8 cellular contexts compared by ENCODE assay signal in the genomic region with DNA sequence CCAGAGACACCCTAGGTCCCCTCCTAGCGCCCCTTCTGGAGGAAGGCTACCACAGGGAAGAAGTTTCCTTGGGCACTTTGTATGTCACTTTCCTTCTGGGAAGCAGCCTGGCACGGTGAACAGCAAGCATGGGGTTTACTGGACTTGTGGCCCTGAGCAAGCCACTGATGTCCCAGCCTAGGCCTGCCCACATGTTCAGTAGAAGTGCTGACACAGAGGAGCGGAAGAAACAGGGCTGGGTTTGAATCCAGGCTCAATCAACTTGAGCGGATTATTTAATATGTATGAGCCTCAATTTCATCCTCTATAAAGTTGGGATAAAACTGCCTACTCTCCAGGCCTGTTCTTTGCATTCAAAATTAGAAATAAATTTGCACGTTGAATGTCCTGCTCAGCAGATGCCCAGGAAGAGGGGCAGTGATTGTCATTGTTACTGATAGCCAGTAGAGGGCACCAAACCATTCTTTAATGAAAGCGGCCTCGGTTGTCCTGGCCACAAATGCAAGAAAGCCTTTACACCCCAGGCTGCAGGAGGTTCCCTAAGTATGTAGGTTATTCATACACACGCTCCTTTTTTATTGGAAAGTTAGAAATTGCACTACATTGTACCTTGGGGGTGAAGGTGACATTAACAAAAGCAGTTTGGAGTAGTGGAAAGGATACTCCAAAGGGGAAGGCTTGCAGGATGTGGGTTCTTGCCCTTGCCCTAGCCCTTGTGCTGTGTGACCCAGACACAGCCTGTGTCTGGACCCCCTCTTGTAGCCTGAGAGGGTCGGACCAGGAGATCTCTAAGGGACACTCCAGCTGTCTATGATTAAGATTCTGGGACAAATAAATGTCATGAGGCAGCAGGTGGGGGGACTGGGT. TPM values are rescaled to one million over a fixed set of nuclear protein-coding genes. Genes with fewer than 3 reads are reported as not detected.
DNase-seq lines count a peak whose midpoint lies in the region; ATAC-seq and TF ChIP-seq lines count a peak whose summit lies in the region.

No MANE protein-coding gene starts in this region.

- H3K4me2 ChIP-seq in DND-41 (ENCODE audit: insufficient read depth, low read length) = no peak overlapping the region

- H4K20me1 ChIP-seq in DND-41 (ENCODE audit: insufficient read depth, low read length) = no peaks in the 10 kb centered on the region

- ATAC-seq in DND-41 (ENCODE audit: insufficient read depth, low read depth) (peak; percentile 91), T-helper 17 cell (peak; percentile 82), HG02852 (IDR thresholded peaks at IDR 0.05; ENCODE audit: unreplicated experiment) (no peak)

- H3K9ac ChIP-seq in DND-41 (ENCODE audit: low read depth, low read length) = no peak overlapping the region

- H3K9me3 ChIP-seq in DND-41 (ENCODE audit: insufficient read depth, low read length, severe bottlenecking) (no peaks in the 10 kb centered on the region), HAP-1 (no peaks in the 10 kb centered on the region), T-helper 17 cell (ENCODE audit: control insufficient read depth, low read length, poor library complexity, severe bottlenecking) (no peaks in the 10 kb centered on the region)

- H3K27me3 Mint-ChIP-seq in T-helper 17 cell (peaks cover 21% of the 10 kb centered on the region), immature natural killer cell (ENCODE audit: low read depth in 3 of 3) (peaks cover 4 to 9% (median 5%) of the 10 kb centered on the region in 3 donors)

- no peak overlapping the region for H2AFZ ChIP-seq in DND-41 (ENCODE audit: low read depth, low read length)

- peak; percentile 84 for TF ChIP-seq CTCF in DND-41 (IDR thresholded peaks at IDR 0.05; ENCODE audit: borderline replicate concordance, extremely low read depth, low read length, poor library complexity, severe bottlenecking)

- H3K4me3 ChIP-seq in DND-41 (ENCODE audit: low read depth in 1 of 2, low read length in 2 of 2) = no peak overlapping the region
- H3K4me3 ChIP-seq in HAP-1 = no peak overlapping the region

- H3K27ac ChIP-seq in DND-41 (ENCODE audit: low read length) = no peak overlapping the region

- H3K4me1 ChIP-seq in DND-41 (ENCODE audit: insufficient read depth, low read length) = peaks cover 9% of the 10 kb centered on the region
- H3K4me1 ChIP-seq in HAP-1 = no peaks in the 10 kb centered on the region; the same call in 1 of the 2 replicates

- H3K36me3 ChIP-seq in DND-41 (ENCODE audit: insufficient read depth, low read length) = no peaks in the 10 kb centered on the region
- no peaks in the 10 kb centered on the region for H3K36me3 ChIP-seq in HAP-1 (replicated peaks)

- H3K79me2 ChIP-seq in DND-41 (ENCODE audit: insufficient read depth, low read length) = no peaks in the 10 kb centered on the region

- H3K27ac Mint-ChIP-seq in T-helper 17 cell (peak overlapping the region; percentile 89), immature natural killer cell (peak overlapping the region in 1 of 6 donors; percentile 76)

- H3K36me3 Mint-ChIP-seq in T-helper 17 cell (ENCODE audit: low read depth) = no peaks in the 10 kb centered on the region
- peaks cover 0 to 2% (median 0%) of the 10 kb centered on the region in 3 donors for H3K36me3 Mint-ChIP-seq in immature natural killer cell

- H3K9me3 Mint-ChIP-seq in immature natural killer cell = no peaks in the 10 kb centered on the region

- peaks cover 31% of the 10 kb centered on the region for H3K4me1 Mint-ChIP-seq in T-helper 17 cell
- H3K4me1 Mint-ChIP-seq in immature natural killer cell = peaks cover 22 to 25% of the 10 kb centered on the region in 2 donors

- peaks cover 12% of the 10 kb centered on the region for H3K27me3 ChIP-seq in DND-41 (ENCODE audit: insufficient read depth, low read length, poor library complexity)
- peaks cover 21% of the 10 kb centered on the region for H3K27me3 ChIP-seq in HAP-1 (ENCODE audit: low read depth)

- in situ Hi-C loops in HAP-1 (cut with MboI; ENCODE audit: low sequenced_read_pairs) = loop anchor here (25.0 kb wide), 1 partner anchor 552 kb away; a partner anchor contains a TSS
- in situ Hi-C loops in T47D (cut with HindIII; ENCODE audit: low pct_unique_long_range_greater_than_20kb, low sequenced_read_pairs) = no loop called here

- peak overlapping the region; percentile 36 for H3K4me3 Mint-ChIP-seq in T-helper 17 cell
- peak overlapping the region in 4 of 5 donors; percentile 24 to 43 (median 31) for H3K4me3 Mint-ChIP-seq in immature natural killer cell

- DNase-seq in DND-41 (peak; percentile 40), HAP-1 (ENCODE audit: low spot score in 2 of 2) (peak; percentile 57 to 58), NCI-H1694 treated with DMSO at 0.1 percent for 48 hours (lab: John Stamatoyannopoulos, UW) (peak; percentile 56), T-helper 17 cell (peak in 2 of 3 donors; percentile 20 to 25), T47D (ENCODE audit: low read depth in 1 of 2, low spot score in 1 of 2) (peak; percentile 56 to 67), immature natural killer cell (peak; percentile 57 to 65 (median 62))
- DNase-seq in stimulated activated CD4-positive, alpha-beta T cell treated with anti-CD3 and anti-CD28 coated beads, Interleukin-15, amount 100 ng/mL, for 24 hours = peak; percentile 51

RNA-seq across cellular contexts. Expression of a gene that starts 13.4 kb away (rescaled TPM):
- 10 to 100 TPM; 16.6 to 23.4 TPM for total RNA-seq in T-helper 17 cell
- polyA plus RNA-seq in immature natural killer cell = 10 to 100 TPM; 32.2 to 36.5 (median 32.5) TPM
